1 cellular context compared by ENCODE assay signal in genomic region chr4:46372878-46373277, GRCh38.
TF ChIP-seq lines count a peak whose summit lies in the region.

No MANE protein-coding gene starts in this region.

TF ChIP-seq in GM23338, 12 proteins besides CTCF, POLR2A, EP300 and RAD21 (continued from another document):
- TF ChIP-seq ZNF462 (CRISPR knock-in tag; IDR thresholded peaks at IDR 0.05) (no peak), ZNF114 (CRISPR knock-in tag; IDR thresholded peaks at IDR 0.05) (no peak), JUNB (IDR thresholded peaks at IDR 0.05; ENCODE audit: unreplicated experiment) (no peak), EZH2 (IDR thresholded peaks at IDR 0.05; ENCODE audit: low read depth, unreplicated experiment) (no peak), CREB1 (CRISPR knock-in tag; IDR thresholded peaks at IDR 0.05; ENCODE audit: low read depth) (no peak), REST (IDR thresholded peaks at IDR 0.05; ENCODE audit: unreplicated experiment) (no peak), ZNF331 (CRISPR knock-in tag; IDR thresholded peaks at IDR 0.05; ENCODE audit: low read depth) (no peak), EZH2phosphoT487 (IDR thresholded peaks at IDR 0.05; ENCODE audit: unreplicated experiment) (no peak)
